ENCODE assay signal across 9 cellular contexts in the genomic region with DNA sequence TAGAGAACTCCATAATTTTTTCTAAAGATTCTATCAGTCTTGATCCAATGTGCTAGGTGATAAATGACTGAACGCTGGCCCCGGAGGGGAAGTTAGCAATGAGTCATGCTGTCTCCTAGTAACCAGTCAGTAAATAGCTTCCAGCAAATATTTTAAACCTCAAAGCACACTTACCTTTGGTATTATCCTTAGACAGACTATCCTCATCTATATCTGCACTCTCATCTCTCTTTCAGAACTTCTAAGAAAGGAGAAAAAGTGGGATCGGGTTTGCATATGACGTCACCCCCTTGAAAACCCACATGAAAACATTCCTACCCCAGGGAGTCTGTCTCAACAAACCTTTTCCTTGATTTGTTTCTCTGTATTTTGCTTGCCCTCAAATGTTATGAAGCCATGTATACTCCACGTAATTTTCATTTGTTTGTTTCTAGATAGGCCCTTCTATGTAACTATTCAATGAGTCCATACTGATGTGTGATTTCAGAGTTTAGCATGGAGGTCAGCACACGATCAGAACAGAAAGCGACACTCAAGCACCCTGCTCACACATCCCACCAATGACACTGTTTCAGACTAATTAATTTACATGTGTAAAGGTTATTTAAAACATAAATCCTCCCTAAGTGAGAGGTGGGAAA.
DNase-seq lines count a peak whose midpoint lies in the region; ATAC-seq and TF ChIP-seq lines count a peak whose summit lies in the region.
"Had no signal": no experiment of that assay in that cellular context is flagged by ENCODE, and none has a peak within 500 bp of the region (broad histone marks: within the 10 kb centered on the region; RNA-seq: fewer than 3 reads in every experiment).

No MANE protein-coding gene starts in this region.

- peaks cover 7 to 10% of the 10 kb centered on the region in 2 donors for H3K27me3 Mint-ChIP-seq in CD8-positive, alpha-beta memory T cell
- H3K27me3 Mint-ChIP-seq: activated B cell treated with CpG ODN at 0.5 μM for 24 hours had no signal

- peaks cover 11% of the 10 kb centered on the region for H3K79me1 ChIP-seq in trophoblast cell (ENCODE audit: low read length)

- H3K27ac Mint-ChIP-seq in CD8-positive, alpha-beta memory T cell = peak overlapping the region in 1 of 8 donors; percentile 9
- H3K27ac Mint-ChIP-seq: activated B cell treated with CpG ODN at 0.5 μM for 24 hours had no signal

- H4K12ac ChIP-seq in trophoblast cell (ENCODE audit: low read depth, low read length) = no peak overlapping the region

- H3K4ac ChIP-seq in trophoblast cell (ENCODE audit: low read depth, low read length) = no peak overlapping the region

- H3K9me3 Mint-ChIP-seq in CD8-positive, alpha-beta memory T cell = peaks cover 0 to 2% (median 0%) of the 10 kb centered on the region in 5 donors
- H3K9me3 Mint-ChIP-seq: activated B cell treated with CpG ODN at 0.5 μM for 24 hours had no signal

- H3K27me3 ChIP-seq in esophagus muscularis mucosa (no peaks in the 10 kb centered on the region), trophoblast cell (ENCODE audit: insufficient read depth, low read length) (no peaks in the 10 kb centered on the region)
- H3K27me3 ChIP-seq in CD8-positive, alpha-beta memory T cell (ENCODE audit: insufficient read depth, low read length, poor library complexity, severe bottlenecking) = no peaks in the 10 kb centered on the region

- no peak overlapping the region for H4K8ac ChIP-seq in trophoblast cell (ENCODE audit: low read depth, low read length)

- H3K18ac ChIP-seq in trophoblast cell (ENCODE audit: low read length) = no peak overlapping the region

- H3K36me3 ChIP-seq in esophagus muscularis mucosa (no peaks in the 10 kb centered on the region), trophoblast cell (ENCODE audit: control insufficient read depth in 1 of 2, insufficient read depth in 2 of 2, low read length in 2 of 2) (no peaks in the 10 kb centered on the region)
- no peaks in the 10 kb centered on the region for H3K36me3 ChIP-seq in CD8-positive, alpha-beta memory T cell (ENCODE audit: insufficient read depth, low read length)

- no peak overlapping the region for H3K9ac ChIP-seq in trophoblast cell (ENCODE audit: low read length)

- intact Hi-C loops in esophagus muscularis mucosa (cut with DNase I) = loop anchor here (5.0 kb wide), 1 partner anchor 172 kb away; no protein-coding TSS in a partner anchor

- H4K91ac ChIP-seq in trophoblast cell (ENCODE audit: low read depth, low read length) = peak overlapping the region; percentile 93

- no peak overlapping the region for H2AK5ac ChIP-seq in trophoblast cell (ENCODE audit: low read length)

- POLR2A ChIA-PET in CD8-positive, alpha-beta memory T cell (lab: Charles Lee) = no interaction called here

- ATAC-seq in GM19463 (IDR thresholded peaks at IDR 0.05; ENCODE audit: unreplicated experiment) (peak; percentile 82), HG03575 (IDR thresholded peaks at IDR 0.05; ENCODE audit: extremely low read depth, insufficient number of reproducible peaks, low FRiP score, unreplicated experiment) (peak; percentile 57)

- peak overlapping the region; percentile 92 for H2BK12ac ChIP-seq in trophoblast cell (ENCODE audit: low read length)

- no peak overlapping the region for H3K4me3 Mint-ChIP-seq in CD8-positive, alpha-beta memory T cell
- H3K4me3 Mint-ChIP-seq: activated B cell treated with CpG ODN at 0.5 μM for 24 hours had no signal

- peak overlapping the region; percentile 81 for H2BK120ac ChIP-seq in trophoblast cell (ENCODE audit: insufficient read depth, low read length, poor library complexity)

- H3K14ac ChIP-seq in trophoblast cell (ENCODE audit: low read length) = peak overlapping the region; percentile 82

- H3K4me1 ChIP-seq in esophagus muscularis mucosa (peaks cover 0 to 43% (median 34%) of the 10 kb centered on the region in 4 donors), trophoblast cell (ENCODE audit: control insufficient read depth in 1 of 2, insufficient read depth in 2 of 2, low read length in 2 of 2) (peaks cover 0 to 8% of the 10 kb centered on the region in 2 experiments)
- H3K4me1 ChIP-seq in CD8-positive, alpha-beta memory T cell (ENCODE audit: insufficient read depth, low read length) = no peaks in the 10 kb centered on the region

- no peak for TF ChIP-seq EP300 in esophagus muscularis mucosa (IDR thresholded peaks at IDR 0.05)

- no peaks in the 10 kb centered on the region for H3K9me3 ChIP-seq in esophagus muscularis mucosa
- H3K9me3 ChIP-seq in trophoblast cell (ENCODE audit: insufficient read depth, low read depth, low read length) = no peaks in the 10 kb centered on the region
- H3K9me3 ChIP-seq in CD8-positive, alpha-beta memory T cell (ENCODE audit: low read length) = no peaks in the 10 kb centered on the region

- no peak for TF ChIP-seq POLR2A in esophagus muscularis mucosa (IDR thresholded peaks at IDR 0.05; ENCODE audit: low read depth)

- 14% methylated on average over 7 of the region's 7 CpGs for WGBS in esophagus muscularis mucosa
- no CpG with 5 or more reads among the region's 7 CpGs for WGBS in trophoblast cell (ENCODE audit: extremely low coverage, insufficient coverage, insufficient read length)

- CTCF ChIA-PET in CD8-positive, alpha-beta memory T cell (lab: Charles Lee) = no interaction called here

- no peak overlapping the region for H3K23ac ChIP-seq in trophoblast cell (ENCODE audit: low read length)

- H3K79me2 ChIP-seq in trophoblast cell (ENCODE audit: control insufficient read depth, insufficient read depth, low read length, poor library complexity) = no peaks in the 10 kb centered on the region

- H3K27ac ChIP-seq in esophagus muscularis mucosa (replicated peaks in 1 of 4) (peak overlapping the region; percentile 63 to 79 (median 71)), trophoblast cell (ENCODE audit: low read depth, low read length) (peak overlapping the region; percentile 96)
- no peak overlapping the region for H3K27ac ChIP-seq in CD8-positive, alpha-beta memory T cell (ENCODE audit: low read depth, low read length)

- TF ChIP-seq CTCF in esophagus muscularis mucosa (IDR thresholded peaks at IDR 0.05) = no peak

- peak; percentile 55 for DNase-seq in ELF-1 (ENCODE audit: low read depth, low spot score)
- DNase-seq in SIG-M5 (lab: John Stamatoyannopoulos, UW) = peak; percentile 23
- DNase-seq in esophagus muscularis mucosa (ENCODE audit: extremely low spot score) = peak; percentile 17
- peak; percentile 95 to 100 for DNase-seq in trophoblast cell
- DNase-seq in activated effector memory CD4-positive, alpha-beta T cell treated with Interleukin-2 at 50 U/mL for 16 hours = no peak
- no peak for DNase-seq in CD8-positive, alpha-beta memory T cell
- DNase-seq: activated B cell treated with CpG ODN at 0.5 μM for 24 hours had no signal

- H3K36me3 Mint-ChIP-seq in CD8-positive, alpha-beta memory T cell = no peaks in the 10 kb centered on the region

- no peak overlapping the region for H3K4me2 ChIP-seq in trophoblast cell (ENCODE audit: low read length)

- peak overlapping the region; percentile 94 for H2BK5ac ChIP-seq in trophoblast cell (ENCODE audit: low read depth, low read length, poor library complexity)

- H3K4me3 ChIP-seq in esophagus muscularis mucosa = peak overlapping the region in 1 of 4 donors; percentile 6
- H3K4me3 ChIP-seq in trophoblast cell (ENCODE audit: low read depth, low read length) = no peak overlapping the region
- H3K4me3 ChIP-seq in CD8-positive, alpha-beta memory T cell (ENCODE audit: low read length) = no peak overlapping the region

- H2AFZ ChIP-seq in trophoblast cell (ENCODE audit: insufficient read depth, low read length, poor library complexity) = peak overlapping the region; percentile 45

- H3K4me1 Mint-ChIP-seq in CD8-positive, alpha-beta memory T cell = peaks cover 0 to 6% (median 4%) of the 10 kb centered on the region in 3 donors
- H3K4me1 Mint-ChIP-seq: activated B cell treated with CpG ODN at 0.5 μM for 24 hours had no signal

Comparison
In these comparisons a context has a peak if more than half of its experiments do, and no peak if none do; other contexts are left out.
1. DNase-seq: peak in ELF-1 (single experiment), SIG-M5 (single experiment), esophagus muscularis mucosa (single experiment) and trophoblast cell (2 of 2); none in activated effector memory CD4-positive, alpha-beta T cell treated with Interleukin-2 at 50 U/mL for 16 hours (single experiment) and CD8-positive, alpha-beta memory T cell (0 of 5).